14 cellular contexts compared by ENCODE assay signal in the genomic region with DNA sequence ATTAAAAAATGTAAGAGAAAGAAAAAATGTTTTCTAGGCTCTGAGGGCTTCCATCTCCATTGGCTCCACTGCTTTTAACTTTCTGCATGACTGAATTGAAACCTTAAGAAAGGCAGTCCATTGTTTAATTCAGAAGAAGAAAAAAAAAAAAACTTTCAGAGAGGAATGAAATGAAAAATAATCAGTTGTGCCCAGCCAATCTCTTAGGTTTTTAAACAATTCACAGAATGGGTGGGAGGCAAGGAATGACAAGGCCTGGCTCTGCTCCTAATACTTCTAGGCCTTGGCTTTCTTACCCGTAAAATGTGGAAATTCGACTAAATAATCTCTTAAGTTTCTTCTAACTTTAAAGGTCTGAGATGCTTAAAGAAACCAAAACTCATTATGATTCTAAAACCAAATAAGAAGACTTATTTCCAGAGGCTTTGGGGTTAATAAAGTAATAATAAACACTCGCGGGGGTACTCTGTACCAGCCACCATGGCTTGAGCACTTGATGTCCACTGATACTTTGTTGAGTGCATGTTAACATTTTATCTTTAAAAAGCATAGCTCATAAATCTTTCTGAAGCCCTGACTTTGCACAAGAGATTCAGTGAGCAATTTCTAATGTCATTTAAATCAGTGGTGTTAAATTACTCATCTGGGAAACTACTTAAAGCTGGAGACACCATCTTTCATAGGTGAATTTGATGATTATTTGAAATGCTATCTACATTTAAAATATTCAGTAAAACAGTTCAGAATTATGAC. TPM values are rescaled to one million over a fixed set of nuclear protein-coding genes. Genes with fewer than 3 reads are reported as not detected.
DNase-seq lines count a peak whose midpoint lies in the region; ATAC-seq, FAIRE-seq and TF ChIP-seq lines count a peak whose summit lies in the region.
"Had no signal": no experiment of that assay in that cellular context is flagged by ENCODE, and none has a peak within 500 bp of the region (broad histone marks: within the 10 kb centered on the region; RNA-seq: fewer than 3 reads in every experiment).

No MANE protein-coding gene starts in this region.

- CTCF ChIA-PET in MCF 10A (lab: Yijun Ruan, JAX): interaction anchor here (0.6 kb wide), 2 partner anchors 85 to 171 kb away, joined by 3 read pairs; no protein-coding TSS in a partner anchor
- CTCF ChIA-PET in K562 (lab: Yijun Ruan, JAX; ENCODE audit: low intra/inter-chr PET ratio): no interaction called here

- peaks cover 6% of the 10 kb centered on the region for H3K36me3 Mint-ChIP-seq in MCF 10A (ENCODE audit: insufficient read depth, unreplicated experiment)

- TF ChIP-seq CTCF in breast epithelium (IDR thresholded peaks at IDR 0.05) (no peak), MCF 10A (IDR thresholded peaks at IDR 0.05; ENCODE audit: unreplicated experiment) (no peak), K562 (IDR thresholded peaks at IDR 0.05 in 2 of 3, conservative IDR thresholded peaks at IDR 0.05 in 1 of 3; ENCODE audit: insufficient read depth in 2 of 3, low read depth in 1 of 3, low read length in 3 of 3) (no peak), hepatocyte (IDR thresholded peaks at IDR 0.05; ENCODE audit: poor library complexity) (no peak)

- peak overlapping the region; percentile 7 to 40 for H3K27ac ChIP-seq in breast epithelium
- 0 out of 3 replicates have a peak overlapping the region, but pooled peaks have one; percentile 9 for H3K27ac ChIP-seq in K562 (ENCODE audit: extremely low read depth, low read depth, low read length)
- H3K27ac ChIP-seq in hepatocyte: peak overlapping the region; percentile 45

- intact Hi-C loops in breast epithelium (cut with DNase I; ENCODE audit: low total_unique reads) (no loop called here), MCF 10A (cut with micrococcal nuclease) (no loop called here), K562 (cut with micrococcal nuclease) (no loop called here)

- FAIRE-seq in K562 (lab: Jason Lieb, UNC): peak; percentile 11
- FAIRE-seq: GM12892 had no signal

- H3K27me3 ChIP-seq in breast epithelium (no peaks in the 10 kb centered on the region), K562 (ENCODE audit: control insufficient read depth in 2 of 2, insufficient read depth in 2 of 2, low read length in 2 of 2) (no peaks in the 10 kb centered on the region), hepatocyte (no peaks in the 10 kb centered on the region), H7 (ENCODE audit: control insufficient read depth, insufficient read depth, low read length) (no peaks in the 10 kb centered on the region)

- no peak overlapping the region for H3K4me2 ChIP-seq in K562 (ENCODE audit: insufficient read depth, low read length)
- no peak overlapping the region for H3K4me2 ChIP-seq in hepatocyte
- H3K4me2 ChIP-seq: GM23338 had no signal

- TF ChIP-seq RAD21 in K562 (CRISPR knock-in tag; conservative IDR thresholded peaks at IDR 0.05 in 1 of 2, IDR thresholded peaks at IDR 0.05 in 1 of 2): no peak

- no peak overlapping the region for H2AFZ ChIP-seq in K562 (ENCODE audit: low read depth, low read length)
- no peak overlapping the region for H2AFZ ChIP-seq in hepatocyte
- H2AFZ ChIP-seq: GM23338 had no signal

- TF ChIP-seq POLR2A in breast epithelium (IDR thresholded peaks at IDR 0.05): no peak
- no peak for TF ChIP-seq POLR2A in K562 (conservative IDR thresholded peaks at IDR 0.05)

- no peaks in the 10 kb centered on the region for H3K27me3 Mint-ChIP-seq in MCF 10A (ENCODE audit: insufficient read depth, unreplicated experiment)

- WGBS in K562 (ENCODE audit: insufficient coverage, low coverage, missing lambda C conversion rate): 46% methylated on average over 4 of the region's 4 CpGs
- 65% methylated on average over 4 of the region's 4 CpGs for WGBS in hepatocyte (ENCODE audit: low lambda C conversion rate, missing lambda C conversion rate)

- POLR2A ChIA-PET in MCF 10A (lab: Yijun Ruan, JAX): interaction anchor here (0.6 to 1.0 kb wide), 3 partner anchors 14 to 51 kb away, joined by 3 to 5 read pairs (median 3); no protein-coding TSS in a partner anchor
- POLR2A ChIA-PET in K562 (lab: Yijun Ruan, JAX): interaction anchor here (0.8 to 1.0 kb wide), 2 partner anchors 10 to 534 kb away, joined by 3 read pairs; no protein-coding TSS in a partner anchor

- H3K4me1 ChIP-seq in breast epithelium (no peaks in the 10 kb centered on the region), K562 (replicated peaks in 1 of 2; ENCODE audit: control insufficient read depth in 2 of 2, insufficient read depth in 2 of 2, low read length in 2 of 2) (peaks cover 0 to 5% of the 10 kb centered on the region in 2 experiments; a peak in 2 of 5 replicates), hepatocyte (ENCODE audit: insufficient read depth) (no peaks in the 10 kb centered on the region)

- H3K4me3 ChIP-seq in breast epithelium (no peak overlapping the region), K562 (no peak overlapping the region), hepatocyte (no peak overlapping the region), H7 (ENCODE audit: insufficient read depth, low read depth, low read length) (no peak overlapping the region)
- H3K4me3 ChIP-seq: GM23338 had no signal

- no peak overlapping the region for H3K27ac Mint-ChIP-seq in MCF 10A (ENCODE audit: low read depth, unreplicated experiment)
- H3K27ac Mint-ChIP-seq: GM23338 had no signal

- BruUV-seq in MCF 10A (replicated peaks; lab: Mats Ljungman, UMichigan) (no TSS peak), K562 (replicated peaks; lab: Mats Ljungman, UMichigan) (no TSS peak)

- no peak for ATAC-seq in K562
- ATAC-seq: GM23338 had no signal

- H3K36me3 ChIP-seq in breast epithelium: no peaks in the 10 kb centered on the region
- H3K36me3 ChIP-seq in K562 (ENCODE audit: control insufficient read depth, insufficient read depth, low read length): peaks cover 9% of the 10 kb centered on the region; the same call in 1 of the 3 replicates
- H3K36me3 ChIP-seq in hepatocyte (replicated peaks; ENCODE audit: insufficient read depth, low read depth): no peaks in the 10 kb centered on the region
- no peaks in the 10 kb centered on the region for H3K36me3 ChIP-seq in H7 (replicated peaks; ENCODE audit: control insufficient read depth, insufficient read depth, low read length)

- peaks cover 8% of the 10 kb centered on the region for H3K9me1 ChIP-seq in K562 (ENCODE audit: control insufficient read depth, insufficient read depth, low read length)

- TF ChIP-seq EP300 in K562 (IDR thresholded peaks at IDR 0.05; ENCODE audit: low read length): no peak

- peaks cover 0 to 4% of the 10 kb centered on the region in 2 donors for H3K9me3 ChIP-seq in breast epithelium
- no peaks in the 10 kb centered on the region for H3K9me3 ChIP-seq in K562 (replicated peaks; ENCODE audit: control insufficient read depth, insufficient read depth, low read depth, low read length)
- no peaks in the 10 kb centered on the region for H3K9me3 ChIP-seq in hepatocyte (ENCODE audit: low read depth)

- H3K79me2 ChIP-seq in K562 (ENCODE audit: control insufficient read depth, insufficient read depth, low read length) (peaks cover 95% of the 10 kb centered on the region), hepatocyte (no peaks in the 10 kb centered on the region)

- H4K20me1 ChIP-seq in K562 (replicated peaks; ENCODE audit: control insufficient read depth, insufficient read depth, low read length): peaks cover 3% of the 10 kb centered on the region; the same call in 1 of the 2 replicates
- no peaks in the 10 kb centered on the region for H4K20me1 ChIP-seq in hepatocyte (ENCODE audit: insufficient read depth, poor library complexity, severe bottlenecking)

- in situ Hi-C loops in K562 (cut with MboI): no loop called here

- no peak overlapping the region for H3K4me3 Mint-ChIP-seq in MCF 10A (ENCODE audit: unreplicated experiment)
- H3K4me3 Mint-ChIP-seq: GM23338 had no signal

- no peak overlapping the region for H3K9ac ChIP-seq in K562 (ENCODE audit: insufficient read depth in 1 of 2, low read depth in 2 of 2, low read length in 2 of 2)

- no peaks in the 10 kb centered on the region for H3K4me1 Mint-ChIP-seq in MCF 10A (ENCODE audit: insufficient read depth, unreplicated experiment)

- DNase-seq in breast epithelium (ENCODE audit: low spot score in 2 of 2): no peak
- DNase-seq in MCF 10A (ENCODE audit: unreplicated experiment): no peak
- no peak for DNase-seq in K562 (ENCODE audit: extremely low read depth in 1 of 4, low spot score in 3 of 4)
- DNase-seq in hepatocyte (ENCODE audit: low spot score): no peak
- no peak for DNase-seq in inferior parietal cortex (ENCODE audit: extremely low spot score)
- DNase-seq in H7: no peak
- DNase-seq in T-helper 2 cell: no peak
- DNase-seq: C1 segment of cervical spinal cord, KBM-7, NCI-H2107, NCI-H446 treated with DMSO at 0.1 percent for 48 hours, NCI-H748 treated with DMSO at 0.1 percent for 48 hours had no signal

- H3K9me3 Mint-ChIP-seq in MCF 10A (ENCODE audit: unreplicated experiment): peaks cover 5% of the 10 kb centered on the region

- no peaks in the 10 kb centered on the region for H3K9me2 ChIP-seq in hepatocyte (replicated peaks; ENCODE audit: insufficient read depth)

TF ChIP-seq in K562, 482 proteins besides CTCF, POLR2A, EP300 and RAD21 (continues in another document):
- peak; percentile 88 for TF ChIP-seq MEIS2 (IDR thresholded peaks at IDR 0.05; ENCODE audit: partially characterized antibody)

RNA-seq across cellular contexts. Expression of gene STON2, which starts 49.6 kb away (rescaled TPM):
- total RNA-seq in breast epithelium (10 to 100 TPM; 24.6 to 30.2 (median 27.5) TPM), MCF 10A (2022) (20.9 and 23.5 TPM in 2 replicates), K562 (2014; rRNA removed) (54.6 and 61.6 TPM in 2 replicates), K562 (2014; rRNA removed; fragmentation: Illumina TruSeq; extraction: Trizol) (90.6 and 106 TPM in 2 replicates), K562 (2015; rRNA removed; fragmentation: Illumina TruSeq; extraction: Trizol) (68.5 and 69.6 TPM in 2 replicates), K562 (2021) (89.4 and 99.3 TPM in 2 replicates), hepatocyte (20.9 and 22.7 TPM in 2 replicates)
- 206 and 247 TPM in 2 replicates for total RNA-seq in K562 (2011; cell fraction: chromatin; rRNA removed; ENCODE audit: low replicate concordance)
- 93.6 and 103 TPM in 2 replicates for total RNA-seq in K562 (2011; cell fraction: nucleolus; rRNA removed)
- total RNA-seq in K562 (2011; cell fraction: nucleoplasm; rRNA removed): 120 and 144 TPM in 2 replicates
- polyA plus RNA-seq in K562 (2011; rRNA removed) (53.5 and 54.6 TPM in 2 replicates), K562 (2014; fragmentation: Illumina TruSeq; extraction: Trizol) (24.1 and 24.8 TPM in 2 replicates), K562 (2014; fragmentation: Nextera tagmentation; extraction: Ambion mirVana) (10 to 100 TPM in 1 of 2 experiments, 1 to 10 TPM in 1; 7.8 to 30.2 TPM), K562 (2014; rRNA removed) (20.2 and 24.9 TPM in 2 replicates), hepatocyte (3.4 and 5.0 TPM in 2 replicates)
- 28.3 and 33.4 TPM in 2 replicates for polyA plus RNA-seq in K562 (2011; cell fraction: cytosol; rRNA removed)
- polyA plus RNA-seq in K562 (2011; cell fraction: nucleus; rRNA removed): 48.4 and 72.1 TPM in 2 replicates
- polyA plus RNA-seq in K562 (2012): 18.9 and 21.5 TPM in 2 replicates
- 207 and 259 TPM in 2 replicates for polyA minus RNA-seq in K562 (2011; rRNA and poly(A)+ RNA removed)
- polyA minus RNA-seq in K562 (2011; cell fraction: cytosol; rRNA and poly(A)+ RNA removed): 91.1 and 132 TPM in 2 replicates
- 127 and 151 TPM in 2 replicates for polyA minus RNA-seq in K562 (2011; cell fraction: nucleus; rRNA and poly(A)+ RNA removed)
- 26.9 and 28.5 TPM in 2 replicates for total RNA-seq in H7 (2014; rRNA removed; shearing (Covaris generic))
